16 cellular contexts compared by ENCODE assay signal in the genomic region with DNA sequence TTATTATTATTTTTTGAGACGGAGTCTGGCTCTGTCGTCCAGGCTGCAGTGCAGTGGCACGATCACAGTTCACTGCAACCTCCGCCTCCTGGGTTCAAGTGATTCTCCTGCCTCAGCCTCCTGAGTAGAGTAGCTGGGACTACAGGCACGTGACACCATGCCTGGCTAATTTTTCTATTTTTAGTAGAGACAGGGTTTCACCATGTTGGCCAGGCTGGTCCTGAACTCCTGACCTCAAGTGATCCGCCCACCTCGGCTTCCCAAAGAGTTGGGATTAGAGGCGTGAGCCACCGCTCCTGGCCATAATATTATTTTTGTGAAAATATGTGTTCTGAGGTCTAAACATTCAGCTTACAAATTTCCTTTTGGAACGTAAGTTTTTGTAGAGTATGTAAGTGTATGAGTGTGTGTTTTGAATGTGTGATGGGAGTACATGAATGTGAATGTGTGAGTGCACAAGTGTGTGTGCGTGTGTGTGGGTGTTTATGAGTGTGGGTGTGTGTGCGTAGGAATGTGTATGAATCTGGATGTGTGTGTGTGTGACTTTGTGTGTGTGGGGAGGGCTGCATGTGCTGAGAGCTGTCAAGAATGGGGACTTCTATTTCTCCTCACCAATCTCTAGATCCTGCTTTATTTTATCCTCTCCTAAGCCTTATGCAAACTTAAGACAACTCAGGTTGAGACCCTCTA. TPM values are rescaled to one million over a fixed set of nuclear protein-coding genes. Genes with fewer than 3 reads are reported as not detected.
DNase-seq lines count a peak whose midpoint lies in the region; ATAC-seq, FAIRE-seq and TF ChIP-seq lines count a peak whose summit lies in the region.
"Had no signal": no experiment of that assay in that cellular context is flagged by ENCODE, and none has a peak within 500 bp of the region (broad histone marks: within the 10 kb centered on the region; RNA-seq: fewer than 3 reads in every experiment).

No MANE protein-coding gene starts in this region.

- no peak for TF ChIP-seq EP300 in H1 (IDR thresholded peaks at IDR 0.05; ENCODE audit: borderline replicate concordance in 1 of 2, low read depth in 2 of 2, low read length in 2 of 2)
- no peak for TF ChIP-seq EP300 in neural cell (conservative IDR thresholded peaks at IDR 0.05; ENCODE audit: poor library complexity, severe bottlenecking)

- no peaks in the 10 kb centered on the region for H3K79me1 ChIP-seq in H1 (ENCODE audit: low read depth, low read length)

- ATAC-seq in HG03439 (IDR thresholded peaks at IDR 0.05; ENCODE audit: unreplicated experiment): no peak

- no peaks in the 10 kb centered on the region; the same call in 1 of the 2 replicates for H3K23me2 ChIP-seq in H1 (ENCODE audit: low read depth, low read length)

- H3K4me2 ChIP-seq in H1 (ENCODE audit: insufficient read depth in 1 of 2, low read depth in 2 of 2, low read length in 2 of 2): no peak overlapping the region
- H3K4me2 ChIP-seq in neural cell (ENCODE audit: low read length): no peak overlapping the region

- 0 out of 2 replicates have a peak overlapping the region, but pooled peaks have one; percentile 61 for H2BK20ac ChIP-seq in H1 (ENCODE audit: low read length)

- H3K27ac ChIP-seq in H1 (ENCODE audit: low read depth, low read length) (no peak overlapping the region), neural cell (ENCODE audit: low read length) (peak overlapping the region; percentile 25)

- H4K8ac ChIP-seq in H1 (ENCODE audit: extremely low read depth, insufficient read depth, low read length): no peak overlapping the region

- TF ChIP-seq CTCF in CD14-positive monocyte (IDR thresholded peaks at IDR 0.05): no peak
- no peak for TF ChIP-seq CTCF in Caco-2 (IDR thresholded peaks at IDR 0.05; ENCODE audit: insufficient read depth in 1 of 2, low read depth in 1 of 2, low read length in 1 of 2, severe bottlenecking in 1 of 2, unreplicated experiment in 1 of 2)
- no peak for TF ChIP-seq CTCF in H1 (IDR thresholded peaks at IDR 0.05; ENCODE audit: control extremely low read depth in 1 of 3, insufficient read depth in 1 of 3, low read depth in 1 of 3, low read length in 3 of 3)
- no peak for TF ChIP-seq CTCF in neural cell (IDR thresholded peaks at IDR 0.05; ENCODE audit: poor library complexity, severe bottlenecking)

- no peak overlapping the region for H2BK120ac ChIP-seq in H1 (replicated peaks; ENCODE audit: low read depth, low read length)

- H2BK12ac ChIP-seq in H1 (ENCODE audit: low read depth, low read length): 0 out of 2 replicates have a peak overlapping the region, but pooled peaks have one; percentile 39

- DNase-seq in CD14-positive monocyte (ENCODE audit: low spot score) (no peak), Caco-2 (no peak), H1 (ENCODE audit: low read depth in 1 of 2, low spot score in 2 of 2) (no peak), GDM1 (lab: John Stamatoyannopoulos, UW) (no peak)
- DNase-seq in activated naive CD4-positive, alpha-beta T cell treated with anti-CD3 and anti-CD28 coated beads, Interleukin-2, amount 50 U/mL, for 16 hours: no peak
- DNase-seq: ACHN; CD4-positive, alpha-beta memory T cell; DND-41; NCI-H146; NCI-H2081 treated with DMSO at 0.1 percent for 48 hours; NCI-H2227 treated with DMSO at 0.1 percent for 48 hours; NCI-H526 treated with DMSO at 0.1 percent for 48 hours; NK-92 treated with Interleukin-12 subunit alpha and Interleukin-12 subunit beta, amount 100 ng/mL, for 24 hours had no signal

- H3K36me3 Mint-ChIP-seq in CD14-positive monocyte: peaks cover 2 to 3% of the 10 kb centered on the region in 2 donors
- peaks cover 9% of the 10 kb centered on the region for H3K36me3 Mint-ChIP-seq in Caco-2 (ENCODE audit: insufficient read depth, unreplicated experiment)
- H3K36me3 Mint-ChIP-seq: CD4-positive, alpha-beta memory T cell had no signal

- no peaks in the 10 kb centered on the region for H3K9me2 ChIP-seq in neural cell (ENCODE audit: insufficient read depth, low read length)

- no peak overlapping the region for H4K5ac ChIP-seq in H1 (ENCODE audit: insufficient read length, low read depth, low read length)

- H3K4me3 ChIP-seq in Caco-2 (ENCODE audit: low read depth, low read length) (no peak overlapping the region), H1 (ENCODE audit: extremely low read depth in 1 of 4, insufficient read depth in 2 of 4, low read depth in 3 of 4, low read length in 4 of 4) (no peak overlapping the region), neural cell (ENCODE audit: low read length) (no peak overlapping the region)

- no peak overlapping the region for H2AK5ac ChIP-seq in H1 (ENCODE audit: low read depth, low read length)

- CTCF ChIA-PET in Caco-2 (lab: Charles Lee) (interaction anchor here (0.5 to 0.6 kb wide), 2 partner anchors 10 to 393 kb away, joined by 3 to 8 read pairs; no protein-coding TSS in a partner anchor), H1 (lab: Charles Lee; ENCODE audit: partially characterized antibody) (interaction anchor here (13.1 to 21.5 kb wide), 4 partner anchors 5 to 59 kb away, joined by 239 to 318 read pairs (median 252); a partner anchor contains a TSS)

- H3K14ac ChIP-seq in H1 (ENCODE audit: insufficient read length): no peak overlapping the region

- H3K4ac ChIP-seq in H1 (replicated peaks; ENCODE audit: insufficient read length, low read depth, low read length): no peak overlapping the region

- H3K4me1 ChIP-seq in Caco-2 (peaks cover 78% of the 10 kb centered on the region), H1 (replicated peaks in 1 of 4; ENCODE audit: control insufficient read depth in 3 of 4, insufficient read depth in 4 of 4, low read length in 3 of 4) (peaks cover 4 to 11% (median 6%) of the 10 kb centered on the region in 4 experiments; a peak in 6 of 7 replicates)

- no peak overlapping the region for H3K18ac ChIP-seq in H1 (ENCODE audit: extremely low read depth, low read length)

- H3K9ac ChIP-seq in H1 (replicated peaks in 1 of 4; ENCODE audit: extremely low read depth in 1 of 4, low read depth in 3 of 4, low read length in 3 of 4) (no peak overlapping the region), neural cell (ENCODE audit: low read length) (no peak overlapping the region)

- TF ChIP-seq RAD21 in H1 (IDR thresholded peaks at IDR 0.05 in 1 of 2, conservative IDR thresholded peaks at IDR 0.05 in 1 of 2; ENCODE audit: low read depth in 2 of 2, low read length in 2 of 2): no peak
- no peak for TF ChIP-seq RAD21 in neural cell (conservative IDR thresholded peaks at IDR 0.05)

- no peak overlapping the region for H3K56ac ChIP-seq in H1 (replicated peaks; ENCODE audit: insufficient read length, low read depth, low read length)

- intact Hi-C loops in CD14-positive monocyte (cut with micrococcal nuclease): loop anchor here in 1 of 2 donors (10.0 kb wide), 2 partner anchors 55 to 105 kb away; a partner anchor contains a TSS
- intact Hi-C loops in Caco-2 (cut with micrococcal nuclease; ENCODE audit: unreplicated experiment): loop anchor here (5.0 kb wide), 2 partner anchors 387 to 712 kb away; a partner anchor contains a TSS

- H2BK15ac ChIP-seq in H1 (ENCODE audit: low read length): no peak overlapping the region

- H2BK5ac ChIP-seq in H1 (ENCODE audit: low read depth, low read length): no peak overlapping the region

- H3K9me3 ChIP-seq in Caco-2: no peaks in the 10 kb centered on the region
- H3K9me3 ChIP-seq in H1 (ENCODE audit: insufficient read depth in 2 of 2, low read depth in 1 of 2, low read length in 1 of 2): no peaks in the 10 kb centered on the region
- H3K9me3 ChIP-seq in neural cell (ENCODE audit: low read length): no peaks in the 10 kb centered on the region

- H3K9me3 Mint-ChIP-seq in CD14-positive monocyte: no peaks in the 10 kb centered on the region
- H3K9me3 Mint-ChIP-seq in Caco-2 (ENCODE audit: unreplicated experiment): no peaks in the 10 kb centered on the region
- H3K9me3 Mint-ChIP-seq: CD4-positive, alpha-beta memory T cell had no signal

- H4K91ac ChIP-seq in H1 (replicated peaks; ENCODE audit: insufficient read length, low read length): no peak overlapping the region

- no peaks in the 10 kb centered on the region for H3K79me2 ChIP-seq in H1 (ENCODE audit: control insufficient read depth in 1 of 2, insufficient read depth in 2 of 2, low read length in 2 of 2)
- H3K79me2 ChIP-seq in neural cell (replicated peaks; ENCODE audit: insufficient read depth, low read length): no peaks in the 10 kb centered on the region

- H3K27ac Mint-ChIP-seq in CD14-positive monocyte (peak overlapping the region; percentile 68 to 95 (median 76)), Caco-2 (ENCODE audit: unreplicated experiment) (peak overlapping the region; percentile 1)

- no peak overlapping the region for H3K23ac ChIP-seq in H1 (ENCODE audit: insufficient read length)

- no peaks in the 10 kb centered on the region for H3F3A ChIP-seq in neural cell (ENCODE audit: insufficient read depth, low read length, poor library complexity, severe bottlenecking)

- H2AFZ ChIP-seq in H1 (ENCODE audit: low read length) (no peak overlapping the region), neural cell (ENCODE audit: low read depth, low read length) (no peak overlapping the region)

- H3K4me1 Mint-ChIP-seq in CD14-positive monocyte (peaks cover 38% of the 10 kb centered on the region), Caco-2 (ENCODE audit: low read depth, unreplicated experiment) (peaks cover 53% of the 10 kb centered on the region)

- H3K36me3 ChIP-seq in Caco-2 (ENCODE audit: control insufficient read depth, insufficient read depth, low read length) (no peaks in the 10 kb centered on the region), H1 (ENCODE audit: control insufficient read depth in 2 of 4, insufficient read depth in 4 of 4, low read length in 3 of 4) (no peaks in the 10 kb centered on the region), neural cell (ENCODE audit: insufficient read depth, low read length) (no peaks in the 10 kb centered on the region)

- TF ChIP-seq POLR2A in H1 (IDR thresholded peaks at IDR 0.05; ENCODE audit: control extremely low read depth in 1 of 2, low read depth in 2 of 2, low read length in 2 of 2): no peak

- BruUV-seq in Caco-2 (replicated peaks; lab: Mats Ljungman, UMichigan): no TSS peak

- no peaks in the 10 kb centered on the region for H3K27me3 ChIP-seq in Caco-2 (replicated peaks; ENCODE audit: control insufficient read depth, insufficient read depth, low read length)
- H3K27me3 ChIP-seq in H1 (replicated peaks in 1 of 4; ENCODE audit: control insufficient read depth in 3 of 4, extremely low read depth in 1 of 4, insufficient read depth in 3 of 4, low read length in 3 of 4): no peaks in the 10 kb centered on the region; a peak in 2 of 7 replicates
- H3K27me3 ChIP-seq in neural cell (ENCODE audit: insufficient read depth, low read depth, low read length): no peaks in the 10 kb centered on the region

- no peak for FAIRE-seq in H1 (lab: Jason Lieb, UNC)
- FAIRE-seq: H54 had no signal

- H3K27me3 Mint-ChIP-seq in CD14-positive monocyte (ENCODE audit: low read depth in 3 of 3) (peaks cover 0 to 5% (median 0%) of the 10 kb centered on the region in 3 donors), Caco-2 (ENCODE audit: insufficient read depth, unreplicated experiment) (no peaks in the 10 kb centered on the region)
- H3K27me3 Mint-ChIP-seq: CD4-positive, alpha-beta memory T cell had no signal

- WGBS in H1 (ENCODE audit: extremely low coverage in 1 of 2, insufficient coverage in 1 of 2, insufficient read length in 1 of 2, insufficient replicate concordance in 2 of 2, low coverage in 1 of 2, low lambda C conversion rate in 2 of 2, missing lambda C conversion rate in 1 of 2), 2 experiments: 89 to 100% methylated on average over 2 to 12 of the region's 12 CpGs

- H4K20me1 ChIP-seq in H1 (replicated peaks in 1 of 2; ENCODE audit: control insufficient read depth in 1 of 2, insufficient read depth in 2 of 2, low read length in 2 of 2) (no peaks in the 10 kb centered on the region), neural cell (ENCODE audit: insufficient read depth) (no peaks in the 10 kb centered on the region)

- POLR2A ChIA-PET in Caco-2 (lab: Charles Lee): no interaction called here
- POLR2A ChIA-PET in H1 (lab: Charles Lee; ENCODE audit: partially characterized antibody): no interaction called here

- H3K4me3 Mint-ChIP-seq in CD14-positive monocyte (no peak overlapping the region), Caco-2 (ENCODE audit: unreplicated experiment) (peak overlapping the region; percentile 0)
- H3K4me3 Mint-ChIP-seq: CD4-positive, alpha-beta memory T cell had no signal

RNA-seq across cellular contexts. Expression of a gene that starts 5.7 kb away (rescaled TPM):
- 100 to 1,000 TPM; 153 to 221 TPM for polyA plus RNA-seq in CD14-positive monocyte
- total RNA-seq in Caco-2 (2022): 81.7 and 88.4 TPM in 2 replicates
- total RNA-seq in H1 (2021; fragmentation: NEBNext Ultra II Directional; extraction: Animal tissue kit (Norgen Biotek cat#: 25700)): 7.4 and 8.0 TPM in 2 replicates
- 6.1 and 13.6 TPM in 2 replicates for polyA plus RNA-seq in H1 (2011; rRNA removed)
- 7.5 TPM for polyA plus RNA-seq in H1 (2011; cell fraction: cytosol; rRNA removed)
- 2.3 TPM for polyA plus RNA-seq in H1 (2011; cell fraction: nucleus; rRNA removed)
- 6.9 to 10.7 TPM (median 9.8 TPM) in 4 replicates for polyA plus RNA-seq in H1 (2012, experiment 1 of 2)
- polyA plus RNA-seq in H1 (2012, experiment 2 of 2): 15.1 TPM
- polyA plus RNA-seq in H1 (2013, experiment 1 of 2): 25.1 TPM
- polyA plus RNA-seq in H1 (2013, experiment 2 of 2): 29.6 TPM
- 2.4 and 2.6 TPM in 2 replicates for polyA minus RNA-seq in H1 (2011; rRNA and poly(A)+ RNA removed)
- 3.0 TPM for polyA minus RNA-seq in H1 (2011; cell fraction: cytosol; rRNA and poly(A)+ RNA removed)
- polyA minus RNA-seq in H1 (2011; cell fraction: nucleus; rRNA and poly(A)+ RNA removed): 3.3 TPM
- polyA plus RNA-seq in neural cell: 2.0 and 5.2 TPM in 2 replicates
- 0.97 TPM in 1 of 2 replicates, not detected in the other for polyA minus RNA-seq in neural cell

Comparison
In these comparisons a context has a peak if more than half of its experiments do, and no peak if none do; other contexts are left out.
1. RNA of a gene that starts 5.7 kb away (polyA plus RNA-seq): 153 to 221 TPM in CD14-positive monocyte; 2.3 to 29.6 TPM in H1 and 2.0 to 5.2 TPM in neural cell; every median in the first group is over 4 times any median in the second.